In the genomic region with DNA sequence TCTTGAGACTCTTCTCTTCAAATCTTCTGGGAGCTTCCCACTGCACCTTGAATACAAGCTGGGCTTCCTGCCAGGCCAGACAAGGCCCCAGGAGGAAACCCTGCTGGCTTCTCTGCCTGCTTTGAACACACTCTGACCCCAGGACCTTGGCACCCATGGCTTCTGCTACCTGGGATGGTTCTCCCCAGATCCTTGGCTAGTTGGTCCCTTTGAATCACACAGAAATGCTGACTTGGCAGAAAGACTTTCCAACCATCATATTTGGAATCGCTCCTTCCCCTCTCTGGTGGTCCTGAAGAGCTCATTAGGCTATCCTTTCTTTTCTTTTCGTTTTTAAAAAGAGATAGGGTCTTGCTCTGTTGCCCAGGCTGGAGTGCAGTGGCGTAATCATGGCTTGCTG, we compare ENCODE assay signal across 1 cellular context.
TF ChIP-seq lines count a peak whose summit lies in the region.

No MANE protein-coding gene starts in this region.

TF ChIP-seq in K562, 482 proteins besides CTCF, POLR2A, EP300 and RAD21:
- TF ChIP-seq MAFG (tag; conservative IDR thresholded peaks at IDR 0.05) (peak; percentile 92), C11orf30 (IDR thresholded peaks at IDR 0.05; ENCODE audit: low read depth) (peak; percentile 91), PHTF2 (CRISPR knock-in tag; IDR thresholded peaks at IDR 0.05) (no peak), MAFF (IDR thresholded peaks at IDR 0.05; ENCODE audit: low read length) (peak; percentile 95), ZNF316 (IDR thresholded peaks at IDR 0.05) (peak; percentile 93), MAFK (IDR thresholded peaks at IDR 0.05; ENCODE audit: low read length) (peak; percentile 98), BCLAF1 (IDR thresholded peaks at IDR 0.05; ENCODE audit: borderline replicate concordance in 1 of 2, control insufficient read depth in 1 of 2, low read depth in 2 of 2, low read length in 1 of 2) (no peak)
- TF ChIP-seq, protein P1, sequence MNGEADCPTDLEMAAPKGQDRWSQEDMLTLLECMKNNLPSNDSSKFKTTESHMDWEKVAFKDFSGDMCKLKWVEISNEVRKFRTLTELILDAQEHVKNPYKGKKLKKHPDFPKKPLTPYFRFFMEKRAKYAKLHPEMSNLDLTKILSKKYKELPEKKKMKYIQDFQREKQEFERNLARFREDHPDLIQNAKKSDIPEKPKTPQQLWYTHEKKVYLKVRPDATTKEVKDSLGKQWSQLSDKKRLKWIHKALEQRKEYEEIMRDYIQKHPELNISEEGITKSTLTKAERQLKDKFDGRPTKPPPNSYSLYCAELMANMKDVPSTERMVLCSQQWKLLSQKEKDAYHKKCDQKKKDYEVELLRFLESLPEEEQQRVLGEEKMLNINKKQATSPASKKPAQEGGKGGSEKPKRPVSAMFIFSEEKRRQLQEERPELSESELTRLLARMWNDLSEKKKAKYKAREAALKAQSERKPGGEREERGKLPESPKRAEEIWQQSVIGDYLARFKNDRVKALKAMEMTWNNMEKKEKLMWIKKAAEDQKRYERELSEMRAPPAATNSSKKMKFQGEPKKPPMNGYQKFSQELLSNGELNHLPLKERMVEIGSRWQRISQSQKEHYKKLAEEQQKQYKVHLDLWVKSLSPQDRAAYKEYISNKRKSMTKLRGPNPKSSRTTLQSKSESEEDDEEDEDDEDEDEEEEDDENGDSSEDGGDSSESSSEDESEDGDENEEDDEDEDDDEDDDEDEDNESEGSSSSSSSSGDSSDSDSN (IDR thresholded peaks at IDR 0.05; ENCODE audit: borderline replicate concordance in 1 of 2, low read depth in 2 of 2, low read length in 2 of 2): no peak
